ENCODE assay signal across 8 cellular contexts in genomic region chr10:73997479-73997805, GRCh38. TPM values are rescaled to one million over a fixed set of nuclear protein-coding genes. Genes with fewer than 3 reads are reported as not detected.
A peak's percentile ranks its signal among the peaks of the same experiment; 100 is the strongest.
DNase-seq lines count a peak whose midpoint lies in the region; ATAC-seq lines count a peak whose summit lies in the region.

No MANE protein-coding gene starts in this region.

- ATAC-seq in GM21381 (IDR thresholded peaks at IDR 0.05; ENCODE audit: unreplicated experiment) (peak; percentile 64), HG03565 (IDR thresholded peaks at IDR 0.05; ENCODE audit: unreplicated experiment) (peak; percentile 46)

- no peaks in the 10 kb centered on the region for H3K79me1 ChIP-seq in neuronal stem cell (ENCODE audit: low read depth, low read length)

- DNase-seq in DMS79 treated with DMSO at 0.1 percent for 48 hours (lab: John Stamatoyannopoulos, UW): peak; percentile 70
- DNase-seq in T-helper 2 cell treated with Interferon-gamma antibody and Interleukin-4, amounts not matched to agents 5 μg/mL and 100 μg/mL, for 36 hours (ENCODE audit: low spot score): no peak
- no peak for DNase-seq in neuronal stem cell (ENCODE audit: low spot score)
- no peak for DNase-seq in GOT3 (lab: John Stamatoyannopoulos, UW)
- DNase-seq in A172 (ENCODE audit: low spot score): no peak

- H3K4me2 ChIP-seq in neuronal stem cell (ENCODE audit: insufficient read depth, low read length, poor library complexity, severe bottlenecking): peak overlapping the region; percentile 34

- H3K18ac ChIP-seq in neuronal stem cell (ENCODE audit: low read length): peak overlapping the region; percentile 2

- peaks cover 38% of the 10 kb centered on the region for H3K4me1 Mint-ChIP-seq in T-helper 2 cell treated with Interferon-gamma antibody and Interleukin-4, amounts not matched to agents 5 μg/mL and 100 μg/mL, for 36 hours (ENCODE audit: low read depth)

- H2AK5ac ChIP-seq in neuronal stem cell (ENCODE audit: low read depth, low read length): no peak overlapping the region

- peaks cover 19% of the 10 kb centered on the region for H3K36me3 Mint-ChIP-seq in T-helper 2 cell treated with Interferon-gamma antibody and Interleukin-4, amounts not matched to agents 5 μg/mL and 100 μg/mL, for 36 hours (ENCODE audit: low read depth)

- H3K4me3 Mint-ChIP-seq in T-helper 2 cell treated with Interferon-gamma antibody and Interleukin-4, amounts not matched to agents 5 μg/mL and 100 μg/mL, for 36 hours: peak overlapping the region; percentile 95

- peak overlapping the region; percentile 99 for H3K27ac Mint-ChIP-seq in T-helper 2 cell treated with Interferon-gamma antibody and Interleukin-4, amounts not matched to agents 5 μg/mL and 100 μg/mL, for 36 hours

- no peak overlapping the region for H3K4ac ChIP-seq in neuronal stem cell (ENCODE audit: low read length)

- H3K4me3 ChIP-seq in esophagus (ENCODE audit: low read depth in 1 of 2, low read length in 2 of 2): peak overlapping the region; percentile 91 to 97
- peak overlapping the region; percentile 83 to 98 for H3K4me3 ChIP-seq in neuronal stem cell (ENCODE audit: low read length in 2 of 2)

- H4K8ac ChIP-seq in neuronal stem cell (ENCODE audit: low read depth, low read length): no peak overlapping the region

- 1% methylated on average over 13 of the region's 13 CpGs for WGBS in esophagus, 2 donors
- no CpG with 5 or more reads among the region's 13 CpGs for WGBS in neuronal stem cell (ENCODE audit: extremely low coverage in 2 of 2, insufficient read length in 2 of 2, insufficient replicate concordance in 1 of 2), 2 donors

- H3K23ac ChIP-seq in neuronal stem cell (ENCODE audit: low read depth, low read length, poor library complexity): no peak overlapping the region

- H2BK15ac ChIP-seq in neuronal stem cell (ENCODE audit: low read length): no peak overlapping the region

- H3K9me3 ChIP-seq in esophagus (ENCODE audit: control insufficient read depth in 2 of 2, insufficient read depth in 1 of 2, low read depth in 1 of 2, low read length in 1 of 2) (no peaks in the 10 kb centered on the region), neuronal stem cell (replicated peaks in 1 of 2; ENCODE audit: control insufficient read depth in 2 of 2, insufficient read depth in 1 of 2, low read depth in 1 of 2, low read length in 2 of 2) (no peaks in the 10 kb centered on the region)

- no peak overlapping the region for H2BK120ac ChIP-seq in neuronal stem cell (ENCODE audit: low read depth, low read length)

- H3K9me3 Mint-ChIP-seq in T-helper 2 cell treated with Interferon-gamma antibody and Interleukin-4, amounts not matched to agents 5 μg/mL and 100 μg/mL, for 36 hours: no peaks in the 10 kb centered on the region

- no peaks in the 10 kb centered on the region for H3K27me3 Mint-ChIP-seq in T-helper 2 cell treated with Interferon-gamma antibody and Interleukin-4, amounts not matched to agents 5 μg/mL and 100 μg/mL, for 36 hours (ENCODE audit: low read depth)

- no peak overlapping the region for H4K91ac ChIP-seq in neuronal stem cell (ENCODE audit: low read depth, low read length, poor library complexity)

- no peak overlapping the region for H2BK5ac ChIP-seq in neuronal stem cell (ENCODE audit: low read length)

- no peak overlapping the region for H3K14ac ChIP-seq in neuronal stem cell (ENCODE audit: low read length)

- H3K27ac ChIP-seq in esophagus (ENCODE audit: low read depth in 2 of 2, low read length in 1 of 2) (peak overlapping the region; percentile 66 to 77), neuronal stem cell (replicated peaks; ENCODE audit: low read length) (peak overlapping the region; percentile 80)

- no peak overlapping the region for H3K9ac ChIP-seq in neuronal stem cell (ENCODE audit: low read depth, low read length, poor library complexity)

- H2AFZ ChIP-seq in neuronal stem cell (ENCODE audit: low read length): peak overlapping the region; percentile 88

- no peaks in the 10 kb centered on the region for H3K36me3 ChIP-seq in esophagus (ENCODE audit: control insufficient read depth in 2 of 2, insufficient read depth in 2 of 2, low read length in 1 of 2)
- H3K36me3 ChIP-seq in neuronal stem cell (replicated peaks in 1 of 2; ENCODE audit: control insufficient read depth in 2 of 2, insufficient read depth in 2 of 2, low read length in 2 of 2): peaks cover 2 to 26% of the 10 kb centered on the region in 2 donors

- H3K4me1 ChIP-seq in esophagus (ENCODE audit: control insufficient read depth in 2 of 2, insufficient read depth in 2 of 2, low read length in 1 of 2) (peaks cover 0 to 2% of the 10 kb centered on the region in 2 donors), neuronal stem cell (ENCODE audit: control insufficient read depth in 2 of 2, insufficient read depth in 1 of 2, low read depth in 1 of 2, low read length in 2 of 2) (peaks cover 4 to 5% of the 10 kb centered on the region in 2 donors)

- no peak overlapping the region for H2BK12ac ChIP-seq in neuronal stem cell (ENCODE audit: low read length)

- H3K27me3 ChIP-seq in esophagus (ENCODE audit: control insufficient read depth in 1 of 2, insufficient read depth in 2 of 2, low read length in 2 of 2): no peaks in the 10 kb centered on the region
- H3K27me3 ChIP-seq in neuronal stem cell (ENCODE audit: control insufficient read depth in 3 of 3, insufficient read depth in 3 of 3, low read depth in 1 of 3, low read length in 3 of 3): no peaks in the 10 kb centered on the region

RNA-seq across cellular contexts. Expression of gene VCL, which starts 0.5 kb away (rescaled TPM):
- polyA plus RNA-seq in esophagus: 10 to 100 TPM; 25.0 to 41.4 TPM
- polyA plus RNA-seq in neuronal stem cell (2013, experiment 1 of 2): 72.7 TPM
- 73.3 TPM for polyA plus RNA-seq in neuronal stem cell (2013, experiment 2 of 2)
- 142 and 146 TPM in 2 replicates for total RNA-seq in A172 (2014; rRNA removed; shearing (Covaris generic))
